In the genomic region with DNA sequence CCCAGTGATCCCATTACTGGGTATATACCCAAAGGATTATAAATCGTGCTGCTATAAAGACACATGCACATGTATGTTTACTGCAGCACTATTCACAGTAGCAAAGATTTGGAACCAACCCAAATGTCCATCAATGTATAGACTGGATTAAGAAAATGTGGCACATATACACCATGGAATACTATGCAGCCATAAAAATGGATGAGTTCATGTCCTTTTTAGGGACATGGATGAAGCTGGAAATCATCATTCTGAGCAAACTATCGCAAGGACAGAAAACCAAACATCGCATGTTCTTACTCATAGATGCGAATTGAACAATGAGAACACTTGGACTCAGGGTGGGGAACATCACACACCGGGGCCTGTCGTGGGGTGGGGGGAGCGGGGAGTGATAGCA, we compare ENCODE assay signal across 7 cellular contexts. TPM values are rescaled to one million over a fixed set of nuclear protein-coding genes. Genes with fewer than 3 reads are reported as not detected.
"Had no signal": no experiment of that assay in that cellular context is flagged by ENCODE, and none has a peak within 500 bp of the region (broad histone marks: within the 10 kb centered on the region; RNA-seq: fewer than 3 reads in every experiment).

No MANE protein-coding gene starts in this region.

RNA-seq across cellular contexts. Expression of a gene that starts 36.0 kb away (rescaled TPM):
- total RNA-seq: GM23248, GM23338, H1, H4, H7, H9, HFFc6 had no signal
- polyA plus RNA-seq: GM23248, H1 had no signal
